Comparison of ENCODE assay signal across 29 cellular contexts in the genomic region with DNA sequence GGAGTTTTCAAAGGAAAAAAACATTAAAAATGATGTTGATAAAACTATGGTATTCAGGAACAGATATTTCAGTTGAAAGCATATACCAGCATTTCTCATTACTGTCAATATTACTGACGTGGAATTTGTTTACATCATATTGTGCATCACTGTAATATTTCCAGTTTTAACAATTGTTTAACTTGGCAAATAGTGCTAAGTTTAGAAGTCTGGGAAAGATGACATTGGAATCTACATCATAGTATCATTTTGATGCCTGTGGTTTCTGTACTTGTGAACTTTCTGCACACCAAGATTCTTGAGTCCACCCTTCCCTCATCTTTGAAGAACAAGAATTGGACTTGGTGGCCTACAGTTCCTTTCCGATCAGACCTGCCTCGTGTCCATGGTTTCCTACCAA.
"Had no signal": no experiment of that assay in that cellular context is flagged by ENCODE, and none has a peak within 500 bp of the region (broad histone marks: within the 10 kb centered on the region; RNA-seq: fewer than 3 reads in every experiment).

No MANE protein-coding gene starts in this region.

- FAIRE-seq: colon, urothelium cell line had no signal

- ATAC-seq: activated naive CD4-positive, alpha-beta T cell treated with anti-CD3 and anti-CD28 coated beads, Interleukin-2, amount 50 U/mL, for 72 hours; activated T-cell treated with anti-CD3 and anti-CD28 coated beads, Interleukin-2, amount 50 U/mL, for 72 hours; foreskin keratinocyte; heart right ventricle; left lung; right lobe of liver; stimulated activated effector memory CD8-positive, alpha-beta T cell treated with anti-CD3 and anti-CD28 coated beads, Interleukin-12 subunit alpha, Interleukin-12 subunit beta, amount 100 ng/mL, for 72 hours; T-cell had no signal

- H3K27me3 ChIP-seq: foreskin keratinocyte, heart right ventricle, left lung, neutrophil, ovary, right lobe of liver had no signal

- H3K36me3 ChIP-seq: ovary had no signal

- H3K4me3 ChIP-seq: heart right ventricle, left lung, lung, ovary, right lobe of liver, skin epidermis, thoracic aorta had no signal

- DNase-seq: activated CD4-positive, alpha-beta T cell treated with anti-CD3 and anti-CD28 coated beads for 4 hours; activated CD4-positive, alpha-beta T cell treated with anti-CD3 and anti-CD28 coated beads, Interleukin-2, amount 50 U/mL, for 4 hours; activated naive CD4-positive, alpha-beta T cell; activated T-cell treated with anti-CD3 and anti-CD28 coated beads for 4 hours; activated T-cell treated with anti-CD3 and anti-CD28 coated beads, Interleukin-2, amount 50 U/mL, for 72 hours; anterior cingulate cortex; caudate nucleus; effector memory CD4-positive, alpha-beta T cell; foreskin keratinocyte; heart right ventricle; left lung; nephron progenitor cell; ovary; right lobe of liver; stimulated activated CD4-positive, alpha-beta T cell treated with anti-CD3 and anti-CD28 coated beads, Interleukin-12 subunit alpha, Interleukin-12 subunit beta, amount 100 ng/mL, for 4 hours; stimulated activated CD4-positive, alpha-beta T cell treated with anti-CD3 and anti-CD28 coated beads, Interleukin-4, amount 100 ng/mL, for 24 hours; T-cell had no signal

- H3K9me3 ChIP-seq: heart right ventricle, left lung, neutrophil, ovary, right lobe of liver, thoracic aorta had no signal

- H3K27ac Mint-ChIP-seq: activated T-cell treated with anti-CD3 and anti-CD28 coated beads, Interleukin-2, amount 50 U/mL, for 72 hours; brain; nephron progenitor cell; progenitor cell of endocrine pancreas; stimulated activated effector memory CD8-positive, alpha-beta T cell treated with anti-CD3 and anti-CD28 coated beads, Interleukin-12 subunit alpha, Interleukin-12 subunit beta, amount 100 ng/mL, for 72 hours; stimulated activated naive CD8-positive, alpha-beta T cell treated with anti-CD3 and anti-CD28 coated beads, Interleukin-15, Interleukin-2, amounts not matched to agents 100 ng/mL and 50 ng/mL, for 24 hours; T-cell; T-helper 2 cell treated with Interferon-gamma antibody and Interleukin-4, amounts not matched to agents 5 μg/mL and 100 μg/mL, for 36 hours had no signal

- H3K27me3 Mint-ChIP-seq: brain; progenitor cell of endocrine pancreas; stimulated activated naive CD8-positive, alpha-beta T cell treated with anti-CD3 and anti-CD28 coated beads, Interleukin-15, Interleukin-2, amounts not matched to agents 100 ng/mL and 50 ng/mL, for 24 hours; T-cell had no signal

- H3K4me3 Mint-ChIP-seq: activated T-cell treated with anti-CD3 and anti-CD28 coated beads, Interleukin-2, amount 50 U/mL, for 72 hours; brain; nephron progenitor cell; stimulated activated effector memory CD8-positive, alpha-beta T cell treated with anti-CD3 and anti-CD28 coated beads, Interleukin-12 subunit alpha, Interleukin-12 subunit beta, amount 100 ng/mL, for 72 hours; stimulated activated naive CD8-positive, alpha-beta T cell treated with anti-CD3 and anti-CD28 coated beads, Interleukin-15, Interleukin-2, amounts not matched to agents 100 ng/mL and 50 ng/mL, for 24 hours; T-cell; T-helper 2 cell treated with Interferon-gamma antibody and Interleukin-4, amounts not matched to agents 5 μg/mL and 100 μg/mL, for 36 hours had no signal

- H3K4me1 Mint-ChIP-seq: brain, T-cell had no signal
